In genomic region chr17:78186689-78187595, GRCh38 we compare ENCODE assay signal across 1 cellular context.
TF ChIP-seq lines count a peak whose summit lies in the region.

TSS of gene AFMID (plus strand) at chr17:78187362. CDS start at chr17:78187371, 9 bp downstream.
TSS of gene TK1 (minus strand) at chr17:78187052. CDS start at chr17:78186994, 58 bp downstream.

TF ChIP-seq in K562, 482 proteins besides CTCF, POLR2A, EP300 and RAD21 (continued from another document):
- TF ChIP-seq E2F8 (IDR thresholded peaks at IDR 0.05; ENCODE audit: low read depth, partially characterized antibody), result peak; percentile 100
- no peak for TF ChIP-seq KLF10 (CRISPR knock-in tag; IDR thresholded peaks at IDR 0.05)
- no peak; a peak in 1 of 4 replicates for TF ChIP-seq UBTF (IDR thresholded peaks at IDR 0.05; ENCODE audit: borderline replicate concordance in 1 of 2, low read depth in 2 of 2, low read length in 2 of 2)
- TF ChIP-seq CTBP1 (IDR thresholded peaks at IDR 0.05; ENCODE audit: borderline replicate concordance), result peak; percentile 95
- no peak for TF ChIP-seq CEBPG (CRISPR knock-in tag; IDR thresholded peaks at IDR 0.05)
- no peak for TF ChIP-seq CEBPG (tag; conservative IDR thresholded peaks at IDR 0.05 in 1 of 2, IDR thresholded peaks at IDR 0.05 in 1 of 2)
- no peak for TF ChIP-seq ILK (tag; IDR thresholded peaks at IDR 0.05; ENCODE audit: borderline replicate concordance, low read depth)
- TF ChIP-seq NR3C1 (CRISPR knock-in tag; IDR thresholded peaks at IDR 0.05), result no peak
- peak; percentile 90 for TF ChIP-seq CREB3L1 (IDR thresholded peaks at IDR 0.05; ENCODE audit: borderline replicate concordance, low read depth)
- TF ChIP-seq TARDBP (IDR thresholded peaks at IDR 0.05), result peak; percentile 54; the same call in 1 of the 2 replicates
- no peak for TF ChIP-seq ZNF282 (CRISPR knock-in tag; IDR thresholded peaks at IDR 0.05)
- 0 out of 2 replicates have a peak, but pooled peaks have one; percentile 25 for TF ChIP-seq KLF16 (IDR thresholded peaks at IDR 0.05)
- TF ChIP-seq BRF1 (IDR thresholded peaks at IDR 0.05; ENCODE audit: borderline replicate concordance, extremely low read depth, insufficient read length), result no peak
- no peak for TF ChIP-seq ZNF277 (CRISPR knock-in tag; IDR thresholded peaks at IDR 0.05; ENCODE audit: borderline replicate concordance)
- TF ChIP-seq ATF1 (CRISPR knock-in tag; IDR thresholded peaks at IDR 0.05), result no peak
- peak; percentile 80 for TF ChIP-seq ATF1 (tag; IDR thresholded peaks at IDR 0.05)
- no peak for TF ChIP-seq TCFL5 (CRISPR knock-in tag; conservative IDR thresholded peaks at IDR 0.05)
- TF ChIP-seq CHAMP1 (IDR thresholded peaks at IDR 0.05), result no peak
- TF ChIP-seq HCFC1 (IDR thresholded peaks at IDR 0.05; ENCODE audit: low read depth, low read length), result peak; percentile 64
- no peak for TF ChIP-seq CSDE1 (IDR thresholded peaks at IDR 0.05)
- no peak for TF ChIP-seq BACH1 (tag; IDR thresholded peaks at IDR 0.05)
- TF ChIP-seq TCF7 (IDR thresholded peaks at IDR 0.05; ENCODE audit: borderline replicate concordance), result no peak
- no peak for TF ChIP-seq EHMT2 (IDR thresholded peaks at IDR 0.05)
- no peak for TF ChIP-seq CREB5 (CRISPR knock-in tag; IDR thresholded peaks at IDR 0.05)
- peak; percentile 31; the same call in 1 of the 2 replicates for TF ChIP-seq TCF15 (CRISPR knock-in tag; IDR thresholded peaks at IDR 0.05)
- TF ChIP-seq FOXO4 (CRISPR knock-in tag; IDR thresholded peaks at IDR 0.05), result no peak
- TF ChIP-seq MLLT1 (IDR thresholded peaks at IDR 0.05), result peak; percentile 89
- TF ChIP-seq CBFA2T3 (IDR thresholded peaks at IDR 0.05), result no peak
- TF ChIP-seq MAFF (IDR thresholded peaks at IDR 0.05; ENCODE audit: low read length), result no peak
TF ChIP-seq in K562: peak in this region for 174.
